In the genomic region with DNA sequence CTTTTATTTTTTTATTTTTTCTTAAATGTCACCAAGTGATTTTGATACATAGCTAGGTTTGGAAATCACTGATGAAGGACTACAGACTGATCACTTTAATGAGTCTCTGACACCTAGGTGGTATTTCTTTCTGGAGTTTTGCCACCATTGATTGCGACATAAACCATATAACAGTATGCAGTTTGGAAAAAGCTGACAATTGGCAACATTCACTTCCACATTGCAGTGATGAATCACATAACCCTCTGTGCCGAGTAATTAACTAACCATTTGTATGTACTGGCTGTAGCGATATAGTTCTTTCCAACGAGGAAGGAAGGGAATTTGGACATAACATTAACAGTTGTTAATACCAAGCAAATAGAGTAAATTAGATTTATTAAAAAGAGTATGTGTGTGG, we compare ENCODE assay signal across 13 cellular contexts.
DNase-seq lines count a peak whose midpoint lies in the region; ATAC-seq and TF ChIP-seq lines count a peak whose summit lies in the region.
"Had no signal": no experiment of that assay in that cellular context is flagged by ENCODE, and none has a peak within 500 bp of the region (broad histone marks: within the 10 kb centered on the region; RNA-seq: fewer than 3 reads in every experiment).

No MANE protein-coding gene starts in this region.

- H3K4me1 ChIP-seq in breast epithelium: no peaks in the 10 kb centered on the region
- H3K4me1 ChIP-seq in heart right ventricle: peaks cover 0 to 17% (median 6%) of the 10 kb centered on the region in 9 donors
- H3K4me1 ChIP-seq in aorta (ENCODE audit: control insufficient read depth in 1 of 2, insufficient read depth in 2 of 2, low read length in 2 of 2): peaks cover 5 to 8% of the 10 kb centered on the region in 2 donors
- H3K4me1 ChIP-seq: body of pancreas had no signal

- H3K9me3 Mint-ChIP-seq in MCF 10A (ENCODE audit: unreplicated experiment): no peaks in the 10 kb centered on the region
- H3K9me3 Mint-ChIP-seq: natural killer cell had no signal

- DNase-seq in MCF 10A (ENCODE audit: unreplicated experiment): peak; percentile 91
- no peak for DNase-seq in breast epithelium (ENCODE audit: low spot score in 2 of 2)
- DNase-seq in WERI-Rb-1: no peak
- no peak for DNase-seq in heart right ventricle
- DNase-seq in aorta: no peak
- DNase-seq in caudate nucleus (lab: John Stamatoyannopoulos, UW): no peak
- DNase-seq in epidermal melanocyte (ENCODE audit: insufficient read length, low spot score): no peak
- DNase-seq: activated CD4-positive, alpha-beta T cell treated with anti-CD3 and anti-CD28 coated beads, Interleukin-2, amount 50 U/mL, for 48 hours; GF-D8; natural killer cell; thyroid gland had no signal

- no peaks in the 10 kb centered on the region for H3K36me3 Mint-ChIP-seq in MCF 10A (ENCODE audit: insufficient read depth, unreplicated experiment)
- H3K36me3 Mint-ChIP-seq: natural killer cell had no signal

- no peak for TF ChIP-seq POLR2A in breast epithelium (IDR thresholded peaks at IDR 0.05)

- BruUV-seq in MCF 10A (replicated peaks; lab: Mats Ljungman, UMichigan): no TSS peak

- TF ChIP-seq CTCF in MCF 10A (IDR thresholded peaks at IDR 0.05; ENCODE audit: unreplicated experiment) (no peak), breast epithelium (IDR thresholded peaks at IDR 0.05) (no peak), WERI-Rb-1 (IDR thresholded peaks at IDR 0.05; ENCODE audit: low read depth, low read length) (no peak), heart right ventricle (IDR thresholded peaks at IDR 0.05) (no peak)

- H3K4me3 Mint-ChIP-seq in MCF 10A (ENCODE audit: unreplicated experiment): peak overlapping the region; percentile 57
- H3K4me3 Mint-ChIP-seq: natural killer cell had no signal

- ATAC-seq in heart right ventricle (peak in 5 of 8 donors; percentile 40 to 82 (median 68)), aorta (ENCODE audit: low FRiP score) (peak; percentile 80), HG02623 (IDR thresholded peaks at IDR 0.05; ENCODE audit: unreplicated experiment) (no peak)
- ATAC-seq: body of pancreas, natural killer cell had no signal

- intact Hi-C loops in MCF 10A (cut with micrococcal nuclease): no loop called here
- intact Hi-C loops in breast epithelium (cut with DNase I; ENCODE audit: low total_unique reads): no loop called here
- intact Hi-C loops in heart right ventricle (cut with DNase I): no loop called here
- intact Hi-C loops in aorta (cut with DNase I): no loop called here

- CTCF ChIA-PET in MCF 10A (lab: Yijun Ruan, JAX): no interaction called here

- H3K36me3 ChIP-seq in breast epithelium: no peaks in the 10 kb centered on the region
- no peaks in the 10 kb centered on the region for H3K36me3 ChIP-seq in WERI-Rb-1
- H3K36me3 ChIP-seq in heart right ventricle: no peaks in the 10 kb centered on the region
- H3K36me3 ChIP-seq in aorta (ENCODE audit: control insufficient read depth in 1 of 2, insufficient read depth in 2 of 2, low read length in 1 of 2): no peaks in the 10 kb centered on the region
- H3K36me3 ChIP-seq: thyroid gland had no signal

- H3K4me1 Mint-ChIP-seq in MCF 10A (ENCODE audit: insufficient read depth, unreplicated experiment): peaks cover 5% of the 10 kb centered on the region
- H3K4me1 Mint-ChIP-seq: natural killer cell had no signal

- no peaks in the 10 kb centered on the region for H3K27me3 Mint-ChIP-seq in MCF 10A (ENCODE audit: insufficient read depth, unreplicated experiment)

- POLR2A ChIA-PET in MCF 10A (lab: Yijun Ruan, JAX): interaction anchor here (0.8 to 1.6 kb wide), 3 partner anchors 10 to 140 kb away, joined by 3 to 10 read pairs (median 9); no protein-coding TSS in a partner anchor

- H3K4me3 ChIP-seq in breast epithelium (no peak overlapping the region), WERI-Rb-1 (ENCODE audit: low read depth, low read length) (no peak overlapping the region), heart right ventricle (no peak overlapping the region), aorta (ENCODE audit: low read length in 2 of 2) (no peak overlapping the region)
- H3K4me3 ChIP-seq: body of pancreas, thyroid gland had no signal

- H3K9me3 ChIP-seq in breast epithelium: no peaks in the 10 kb centered on the region
- no peaks in the 10 kb centered on the region for H3K9me3 ChIP-seq in WERI-Rb-1 (ENCODE audit: severe bottlenecking)
- peaks cover 0 to 2% (median 0%) of the 10 kb centered on the region in 11 donors for H3K9me3 ChIP-seq in heart right ventricle
- H3K9me3 ChIP-seq in aorta (ENCODE audit: control insufficient read depth, low read length): no peaks in the 10 kb centered on the region
- H3K9me3 ChIP-seq: body of pancreas, thyroid gland had no signal

- H3K27ac ChIP-seq in breast epithelium: no peak overlapping the region
- H3K27ac ChIP-seq in WERI-Rb-1: peak overlapping the region; percentile 40
- H3K27ac ChIP-seq in heart right ventricle: peak overlapping the region in 2 of 10 donors; percentile 43 to 45
- no peak overlapping the region for H3K27ac ChIP-seq in aorta (ENCODE audit: low read depth in 1 of 2, low read length in 2 of 2)
- H3K27ac ChIP-seq in caudate nucleus (ENCODE audit: low read depth, low read length): no peak overlapping the region
- H3K27ac ChIP-seq: body of pancreas, thyroid gland had no signal

- 46 to 53% methylated on average over 4 of the region's 4 CpGs for WGBS in heart right ventricle, 2 donors
- whole genome bisulfite sequencing in aorta, 2 donors: 41 to 42% methylated on average over 4 of the region's 4 CpGs

- peak overlapping the region; percentile 39 for H3K27ac Mint-ChIP-seq in MCF 10A (ENCODE audit: low read depth, unreplicated experiment)
- H3K27ac Mint-ChIP-seq: natural killer cell had no signal

- no peaks in the 10 kb centered on the region for H3K27me3 ChIP-seq in breast epithelium
- no peaks in the 10 kb centered on the region for H3K27me3 ChIP-seq in WERI-Rb-1 (ENCODE audit: insufficient read depth, low read depth, severe bottlenecking)
- no peaks in the 10 kb centered on the region for H3K27me3 ChIP-seq in heart right ventricle
- H3K27me3 ChIP-seq in aorta (ENCODE audit: control insufficient read depth in 1 of 2, insufficient read depth in 2 of 2, low read length in 1 of 2): no peaks in the 10 kb centered on the region
- H3K27me3 ChIP-seq: body of pancreas, thyroid gland had no signal
